ENCODE assay signal across 7 cellular contexts in genomic region chr2:219207254-219207883, GRCh38. TPM values are rescaled to one million over a fixed set of nuclear protein-coding genes. Genes with fewer than 3 reads are reported as not detected.
DNase-seq lines count a peak whose midpoint lies in the region; ATAC-seq and TF ChIP-seq lines count a peak whose summit lies in the region.

No MANE protein-coding gene starts in this region.

- H3K9ac ChIP-seq in HUES6 (ENCODE audit: low read length) (peak overlapping the region; percentile 28), subcutaneous abdominal adipose tissue (ENCODE audit: low read length in 5 of 5) (peak overlapping the region in 4 of 5 donors; percentile 33 to 73 (median 46))

- H3K27me3 Mint-ChIP-seq in immature natural killer cell (ENCODE audit: low read depth in 3 of 3): peaks cover 0 to 6% (median 0%) of the 10 kb centered on the region in 3 donors

- TF ChIP-seq CTCF in adrenal gland (IDR thresholded peaks at IDR 0.05): no peak

- TF ChIP-seq POLR2A in adrenal gland (IDR thresholded peaks at IDR 0.05): no peak

- intact Hi-C loops in adrenal gland (cut with DNase I): no loop called here

- no peak overlapping the region for H3K27ac ChIP-seq in HUES6 (ENCODE audit: low read depth, low read length)
- H3K27ac ChIP-seq in adrenal gland: peak overlapping the region; percentile 46 to 97 (median 95)
- H3K27ac ChIP-seq in subcutaneous abdominal adipose tissue (ENCODE audit: low read depth, low read length): peak overlapping the region; percentile 78

- H3K4me3 ChIP-seq in HUES6 (ENCODE audit: low read depth, low read length): peak overlapping the region; percentile 78
- H3K4me3 ChIP-seq in adrenal gland: peak overlapping the region in 2 of 4 donors; percentile 56 to 90
- H3K4me3 ChIP-seq in subcutaneous abdominal adipose tissue (ENCODE audit: low read depth in 1 of 5, low read length in 5 of 5): peak overlapping the region; percentile 69 to 86 (median 79)

- H3K9me3 ChIP-seq in HUES6 (ENCODE audit: control insufficient read depth, insufficient read depth, low read depth, low read length): 0 out of 2 replicates have a peak, but pooled peaks cover 2% of the 10 kb centered on the region
- H3K9me3 ChIP-seq in adrenal gland (replicated peaks in 1 of 3): no peaks in the 10 kb centered on the region
- no peaks in the 10 kb centered on the region for H3K9me3 ChIP-seq in subcutaneous abdominal adipose tissue (ENCODE audit: control insufficient read depth in 5 of 5, low read length in 5 of 5)

- H3K36me3 ChIP-seq in HUES6 (ENCODE audit: control insufficient read depth, insufficient read depth, low read length) (peaks cover 42% of the 10 kb centered on the region), adrenal gland (replicated peaks in 1 of 2) (peaks cover 0 to 34% of the 10 kb centered on the region in 2 donors), subcutaneous abdominal adipose tissue (ENCODE audit: control insufficient read depth in 5 of 5, insufficient read depth in 5 of 5, low read length in 5 of 5) (peaks cover 0 to 38% (median 35%) of the 10 kb centered on the region in 5 donors)

- peak overlapping the region; percentile 66 to 97 (median 90) for H3K27ac Mint-ChIP-seq in immature natural killer cell

- no peak for ATAC-seq in GM19395 (IDR thresholded peaks at IDR 0.05; ENCODE audit: unreplicated experiment)

- H3K36me3 Mint-ChIP-seq in immature natural killer cell: peaks cover 0 to 10% (median 0%) of the 10 kb centered on the region in 3 donors

- peaks cover 0 to 1% (median 0%) of the 10 kb centered on the region in 6 donors for H3K9me3 Mint-ChIP-seq in immature natural killer cell

- H3K4me1 Mint-ChIP-seq in immature natural killer cell: peaks cover 39 to 50% of the 10 kb centered on the region in 2 donors

- H3K4me1 ChIP-seq in HUES6 (ENCODE audit: control insufficient read depth, insufficient read depth, low read length): peaks cover 8% of the 10 kb centered on the region
- H3K4me1 ChIP-seq in adrenal gland (replicated peaks in 1 of 2): peaks cover 7 to 14% of the 10 kb centered on the region in 2 donors
- peaks cover 9 to 23% (median 22%) of the 10 kb centered on the region in 5 donors for H3K4me1 ChIP-seq in subcutaneous abdominal adipose tissue (ENCODE audit: control insufficient read depth in 5 of 5, insufficient read depth in 5 of 5, low read length in 5 of 5)

- 24 to 29% (median 24%) methylated on average over 11 to 14 of the region's 14 CpGs for WGBS in adrenal gland, 4 donors

- DNase-seq in adrenal gland (peak in 1 of 7 donors; percentile 27), immature natural killer cell (no peak), SHP77 treated with DMSO at 0.1 percent for 48 hours (lab: John Stamatoyannopoulos, UW) (no peak)
- no peak for DNase-seq in stimulated activated CD4-positive, alpha-beta T cell treated with anti-CD3 and anti-CD28 coated beads, Interleukin-4, amount 100 ng/mL, for 4 hours

- H3K27me3 ChIP-seq in HUES6 (ENCODE audit: control insufficient read depth, insufficient read depth, low read length): no peaks in the 10 kb centered on the region
- no peaks in the 10 kb centered on the region for H3K27me3 ChIP-seq in adrenal gland
- H3K27me3 ChIP-seq in subcutaneous abdominal adipose tissue (ENCODE audit: control insufficient read depth in 5 of 5, insufficient read depth in 4 of 5, low read length in 5 of 5): no peaks in the 10 kb centered on the region

- peak overlapping the region; percentile 89 to 98 (median 91) for H3K4me3 Mint-ChIP-seq in immature natural killer cell

RNA-seq across cellular contexts. Expression of gene ZFAND2B, which starts 0.8 kb away (rescaled TPM):
- 100 to 1,000 TPM in 1 of 8 donors, 10 to 100 TPM in 7; 29.8 to 156 (median 34.9) TPM for total RNA-seq in adrenal gland
- polyA plus RNA-seq in adrenal gland: 10 to 100 TPM; 24.7 to 85.5 (median 48.3) TPM
- 100 to 1,000 TPM in 2 of 3 donors, 10 to 100 TPM in 1; 95.4 to 128 (median 102) TPM for polyA plus RNA-seq in immature natural killer cell

RNA-seq across cellular contexts. Expression of gene ABCB6, which starts 11.4 kb away (rescaled TPM):
- 10 to 100 TPM; 10.1 to 43.2 (median 24.5) TPM for total RNA-seq in adrenal gland
- 10 to 100 TPM; 22.4 to 73.3 (median 71.2) TPM for polyA plus RNA-seq in adrenal gland
- polyA plus RNA-seq in immature natural killer cell: 1 to 10 TPM in 2 of 3 donors, under 1 TPM in 1; 0.21 to 3.7 (median 1.2) TPM

RNA-seq across cellular contexts. Expression of gene ATG9A, which starts 22.1 kb away (rescaled TPM):
- total RNA-seq in adrenal gland: 10 to 100 TPM; 48.4 to 73.1 (median 61.1) TPM
- polyA plus RNA-seq in adrenal gland (10 to 100 TPM; 13.0 to 37.6 (median 26.5) TPM), immature natural killer cell (10 to 100 TPM in 2 of 3 donors, 1 to 10 TPM in 1; 8.6 to 31.9 (median 14.8) TPM)

RNA-seq across cellular contexts. Expression of gene ANKZF1, which starts 22.2 kb away (rescaled TPM):
- 10 to 100 TPM; 11.5 to 60.1 (median 37.6) TPM for total RNA-seq in adrenal gland
- polyA plus RNA-seq in adrenal gland (10 to 100 TPM; 15.0 to 93.1 (median 50.4) TPM), immature natural killer cell (10 to 100 TPM; 11.5 to 28.6 (median 22.4) TPM)

RNA-seq across cellular contexts. Expression of gene RETREG2, which starts 29.3 kb away (rescaled TPM):
- total RNA-seq in adrenal gland: 100 to 1,000 TPM in 5 of 8 donors, 10 to 100 TPM in 3; 69.8 to 159 (median 117) TPM
- 10 to 100 TPM; 30.1 to 63.3 (median 47.6) TPM for polyA plus RNA-seq in adrenal gland
- polyA plus RNA-seq in immature natural killer cell: 10 to 100 TPM; 51.2 to 88.6 (median 58.6) TPM

Comparison
In these comparisons a context has a peak if more than half of its experiments do, and no peak if none do; other contexts are left out.
1. RNA of gene ABCB6, which starts 11.4 kb away (polyA plus RNA-seq): 22.4 to 73.3 TPM in adrenal gland; 0.21 to 3.7 TPM in immature natural killer cell; every median in the first group is over 4 times any median in the second.